Comparison of ENCODE assay signal across 22 cellular contexts in the genomic region with DNA sequence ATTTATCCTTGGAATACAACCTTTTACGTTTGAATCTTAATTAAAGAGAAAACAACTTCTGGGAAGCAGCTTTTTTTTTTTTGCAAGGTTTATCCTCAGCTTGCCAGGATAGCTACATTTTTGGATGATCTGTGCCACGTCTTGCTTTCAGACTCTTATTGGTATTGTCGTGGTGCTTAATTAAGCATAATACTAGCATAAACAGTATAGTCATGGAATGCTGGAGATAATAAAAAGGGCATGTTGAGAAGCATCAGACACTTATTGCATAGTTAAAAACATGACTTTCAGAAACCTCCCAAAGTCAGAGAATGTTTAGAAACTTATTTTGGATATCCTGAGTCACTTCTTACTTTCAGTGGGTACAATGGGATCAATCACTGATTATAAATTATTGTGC.
"Had no signal": no experiment of that assay in that cellular context is flagged by ENCODE, and none has a peak within 500 bp of the region (broad histone marks: within the 10 kb centered on the region; RNA-seq: fewer than 3 reads in every experiment).

No MANE protein-coding gene starts in this region.

- H2AFZ ChIP-seq: neural progenitor cell had no signal

- H3K4me3 Mint-ChIP-seq: immature natural killer cell; memory B cell; mesothelial cell of epicardium; natural killer cell treated with Interleukin-12 subunit alpha and Interleukin-12 subunit beta and Interleukin-15 and Interleukin-18, amount 100 ng/mL, for 72 hours; neural progenitor cell; type B pancreatic cell had no signal

- H3K27ac ChIP-seq: coronary artery, dorsolateral prefrontal cortex, gastroesophageal sphincter, left ventricle myocardium inferior, lower lobe of right lung, neural progenitor cell, ovary, right atrium auricular region, sigmoid colon had no signal

- H3K27me3 Mint-ChIP-seq: memory B cell, type B pancreatic cell had no signal

- H3K9ac ChIP-seq: neural progenitor cell had no signal

- FAIRE-seq: small intestine, urothelium cell line had no signal

- H3K36me3 ChIP-seq: gastroesophageal sphincter, left ventricle myocardium inferior, lower lobe of right lung, neural progenitor cell, ovary, right atrium auricular region, sigmoid colon had no signal

- H3K9me3 ChIP-seq: gastroesophageal sphincter, left ventricle myocardium inferior, lower lobe of right lung, ovary, right atrium auricular region, sigmoid colon had no signal

- H3K4me1 Mint-ChIP-seq: immature natural killer cell, memory B cell had no signal

- ATAC-seq: gastroesophageal sphincter; left cardiac atrium; lower lobe of right lung; natural killer cell treated with Interleukin-12 subunit alpha and Interleukin-12 subunit beta and Interleukin-15 and Interleukin-18, amount 100 ng/mL, for 72 hours had no signal

- H3K9me3 Mint-ChIP-seq: immature natural killer cell; memory B cell; mesothelial cell of epicardium; natural killer cell treated with Interleukin-12 subunit alpha and Interleukin-12 subunit beta and Interleukin-15 and Interleukin-18, amount 100 ng/mL, for 72 hours had no signal

- H3K4me2 ChIP-seq: neural progenitor cell had no signal

- DNase-seq: dorsolateral prefrontal cortex; effector CD8-positive, alpha-beta T cell; glutamatergic neuron; immature natural killer cell; left cardiac atrium; left ventricle myocardium inferior; lower lobe of right lung; nucleus accumbens; ovary; sigmoid colon; small intestine; stimulated activated CD4-positive, alpha-beta T cell treated with anti-CD3 and anti-CD28 coated beads, Interleukin-2, amount 100 ng/mL, for 48 hours; stimulated activated naive CD4-positive, alpha-beta T cell treated with Interleukin-2 at 50 U/mL for 16 hours had no signal

- H3K36me3 Mint-ChIP-seq: immature natural killer cell; memory B cell; mesothelial cell of epicardium; natural killer cell treated with Interleukin-12 subunit alpha and Interleukin-12 subunit beta and Interleukin-15 and Interleukin-18, amount 100 ng/mL, for 72 hours; type B pancreatic cell had no signal

- H3K27ac Mint-ChIP-seq: immature natural killer cell; memory B cell; natural killer cell treated with Interleukin-12 subunit alpha and Interleukin-12 subunit beta and Interleukin-15 and Interleukin-18, amount 100 ng/mL, for 72 hours; neural progenitor cell; type B pancreatic cell had no signal

- H3K4me3 ChIP-seq: coronary artery, dorsolateral prefrontal cortex, gastroesophageal sphincter, left ventricle myocardium inferior, lower lobe of right lung, neural progenitor cell, ovary, right atrium auricular region, sigmoid colon had no signal

- H3K27me3 ChIP-seq: gastroesophageal sphincter, neural progenitor cell, ovary, right atrium auricular region, sigmoid colon had no signal
